Comparison of ENCODE assay signal across 17 cellular contexts in the genomic region with DNA sequence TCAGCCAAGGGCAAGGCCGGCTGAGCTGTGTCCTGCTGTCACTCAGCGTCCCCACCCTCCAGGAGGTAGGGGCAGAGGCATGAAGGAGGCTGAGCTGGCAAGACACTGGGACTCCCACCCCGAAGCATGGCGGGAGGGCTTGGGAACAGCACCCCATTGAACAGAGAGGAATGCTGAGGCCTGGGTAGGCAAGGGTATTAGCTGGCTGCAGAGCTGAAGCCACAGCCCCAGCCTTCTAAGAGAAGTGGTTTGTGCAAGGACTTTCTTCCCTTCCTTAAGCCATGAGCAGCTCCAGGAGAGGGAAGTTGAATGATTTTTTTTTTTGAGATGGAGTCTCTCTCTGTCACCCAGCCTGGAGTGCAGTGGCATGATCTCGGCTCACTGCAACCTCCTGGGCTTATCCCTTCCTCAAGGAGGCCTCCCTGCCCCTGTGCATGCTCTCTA. TPM values are rescaled to one million over a fixed set of nuclear protein-coding genes. Genes with fewer than 3 reads are reported as not detected.
DNase-seq lines count a peak whose midpoint lies in the region; ATAC-seq and TF ChIP-seq lines count a peak whose summit lies in the region.
"Had no signal": no experiment of that assay in that cellular context is flagged by ENCODE, and none has a peak within 500 bp of the region (broad histone marks: within the 10 kb centered on the region; RNA-seq: fewer than 3 reads in every experiment).

No MANE protein-coding gene starts in this region.

- TF ChIP-seq CTCF in Calu3 (IDR thresholded peaks at IDR 0.05; ENCODE audit: unreplicated experiment): no peak
- TF ChIP-seq CTCF in heart right ventricle (IDR thresholded peaks at IDR 0.05): no peak
- TF ChIP-seq CTCF in vagina (IDR thresholded peaks at IDR 0.05): no peak

- H3K27ac Mint-ChIP-seq in Calu3 (ENCODE audit: unreplicated experiment): peak overlapping the region; percentile 99
- H3K27ac Mint-ChIP-seq: memory B cell; T-helper 2 cell treated with Interferon-gamma antibody and Interleukin-4, amounts not matched to agents 5 μg/mL and 100 μg/mL, for 36 hours had no signal

- peak overlapping the region; percentile 58 for H3K4me3 Mint-ChIP-seq in Calu3 (ENCODE audit: low read depth, unreplicated experiment)
- H3K4me3 Mint-ChIP-seq: memory B cell; T-helper 2 cell treated with Interferon-gamma antibody and Interleukin-4, amounts not matched to agents 5 μg/mL and 100 μg/mL, for 36 hours had no signal

- intact Hi-C loops in Calu3 (cut with micrococcal nuclease; ENCODE audit: unreplicated experiment) (no loop called here), heart right ventricle (cut with DNase I) (no loop called here), vagina (cut with DNase I) (no loop called here)

- H3K9me3 Mint-ChIP-seq in Calu3 (ENCODE audit: low read depth, unreplicated experiment): no peaks in the 10 kb centered on the region
- H3K9me3 Mint-ChIP-seq: T-helper 2 cell treated with Interferon-gamma antibody and Interleukin-4, amounts not matched to agents 5 μg/mL and 100 μg/mL, for 36 hours had no signal

- TF ChIP-seq POLR2A in vagina (IDR thresholded peaks at IDR 0.05): no peak

- WGBS in heart right ventricle, 2 donors: 64 to 76% methylated on average over 5 of the region's 5 CpGs

- peaks cover 10% of the 10 kb centered on the region for H3K36me3 Mint-ChIP-seq in Calu3 (ENCODE audit: insufficient read depth, unreplicated experiment)

- H3K27ac ChIP-seq in heart right ventricle (peak overlapping the region in 1 of 10 donors; percentile 85), vagina (no peak overlapping the region)

- CTCF ChIA-PET in Calu3 (lab: Charles Lee): interaction anchor here (1.1 to 1.7 kb wide), 2 partner anchors 10 to 35 kb away, joined by 3 to 13 read pairs; no protein-coding TSS in a partner anchor

- H3K4me1 Mint-ChIP-seq in Calu3 (ENCODE audit: low read depth, unreplicated experiment): peaks cover 44% of the 10 kb centered on the region

- H3K4me1 ChIP-seq in heart right ventricle (peaks cover 0 to 20% (median 0%) of the 10 kb centered on the region in 9 donors), vagina (no peaks in the 10 kb centered on the region)

- no peaks in the 10 kb centered on the region for H3K27me3 Mint-ChIP-seq in Calu3 (ENCODE audit: unreplicated experiment)
- H3K27me3 Mint-ChIP-seq: memory B cell had no signal

- H3K36me3 ChIP-seq in heart right ventricle (no peaks in the 10 kb centered on the region), vagina (no peaks in the 10 kb centered on the region)

- ATAC-seq in heart right ventricle (peak in 5 of 8 donors; percentile 16 to 35 (median 27)), GM21786 (IDR thresholded peaks at IDR 0.05; ENCODE audit: unreplicated experiment) (no peak)

- no peak overlapping the region for H3K4me3 ChIP-seq in heart right ventricle
- no peak overlapping the region for H3K4me3 ChIP-seq in vagina

- peaks cover 0 to 8% (median 0%) of the 10 kb centered on the region in 11 donors for H3K9me3 ChIP-seq in heart right ventricle
- H3K9me3 ChIP-seq in vagina: peaks cover 3% of the 10 kb centered on the region

- DNase-seq in Calu3 (no peak), MV-4-11 (lab: John Stamatoyannopoulos, UW) (peak; percentile 57), heart right ventricle (no peak), pons (ENCODE audit: low spot score) (peak; percentile 48), vagina (ENCODE audit: extremely low spot score in 2 of 2) (no peak), RKO (ENCODE audit: low spot score) (no peak), EL (no peak)
- DNase-seq: activated CD4-positive, alpha-beta T cell treated with anti-CD3 and anti-CD28 coated beads, Interleukin-2, amount 50 U/mL, for 48 hours; NCI-H510A treated with DMSO at 0.1 percent for 48 hours; RPMI8226 had no signal

- H3K27me3 ChIP-seq in heart right ventricle (peaks cover 0 to 16% (median 0%) of the 10 kb centered on the region in 7 donors), vagina (no peaks in the 10 kb centered on the region)

- BruUV-seq in Calu3 (replicated peaks; lab: Mats Ljungman, UMichigan): no TSS peak

RNA-seq across cellular contexts. Expression of gene CFAP73, which starts 6.6 kb away (rescaled TPM):
- 2.3 and 3.2 TPM in 2 replicates for total RNA-seq in Calu3 (2022)
- total RNA-seq in heart right ventricle: not detected
- under 1 TPM in 1 of 2 donors, not detected in 1; 0.10 TPM for polyA plus RNA-seq in heart right ventricle
- total RNA-seq in vagina: not detected
- total RNA-seq: astrocyte, posterior vena cava, urinary bladder had no signal
- polyA plus RNA-seq: BJ had no signal

RNA-seq across cellular contexts. Expression of gene RASAL1, which starts 7.3 kb away (rescaled TPM):
- total RNA-seq in Calu3 (2022) (59.7 and 85.9 TPM in 2 replicates), heart right ventricle (not detected), vagina (11.0 TPM)
- polyA plus RNA-seq in heart right ventricle: not detected
- total RNA-seq: posterior vena cava had no signal
- polyA plus RNA-seq: BJ had no signal

RNA-seq across cellular contexts. Expression of gene DDX54, which starts 42.4 kb away (rescaled TPM):
- total RNA-seq in Calu3 (2022): 104 and 112 TPM in 2 replicates
- 10 to 100 TPM; 33.3 to 46.5 (median 37.5) TPM for total RNA-seq in heart right ventricle
- polyA plus RNA-seq in heart right ventricle: 10 to 100 TPM; 16.5 to 52.7 TPM
- 52.5 TPM for total RNA-seq in vagina

RNA-seq across cellular contexts. Expression of gene RITA1, which starts 42.6 kb away (rescaled TPM):
- total RNA-seq in Calu3 (2022): 27.4 and 28.4 TPM in 2 replicates
- total RNA-seq in heart right ventricle: 10 to 100 TPM; 11.9 to 20.8 (median 14.4) TPM
- polyA plus RNA-seq in heart right ventricle: 1 to 10 TPM; 8.0 to 9.9 TPM
- 14.5 TPM for total RNA-seq in vagina

Comparison
In these comparisons a context has a peak if more than half of its experiments do, and no peak if none do; other contexts are left out.
1. DNase-seq: peak in MV-4-11 (single experiment) and pons (single experiment); none in Calu3 (single experiment), heart right ventricle (0 of 2), vagina (0 of 2), RKO (single experiment) and EL (single experiment).
2. RNA of gene RASAL1, which starts 7.3 kb away (total RNA-seq): 59.7 to 85.9 TPM in Calu3 and 11.0 TPM in vagina (single experiment); not detected in heart right ventricle; every median in the first group is over 10 times any median in the second.